In the genomic region with DNA sequence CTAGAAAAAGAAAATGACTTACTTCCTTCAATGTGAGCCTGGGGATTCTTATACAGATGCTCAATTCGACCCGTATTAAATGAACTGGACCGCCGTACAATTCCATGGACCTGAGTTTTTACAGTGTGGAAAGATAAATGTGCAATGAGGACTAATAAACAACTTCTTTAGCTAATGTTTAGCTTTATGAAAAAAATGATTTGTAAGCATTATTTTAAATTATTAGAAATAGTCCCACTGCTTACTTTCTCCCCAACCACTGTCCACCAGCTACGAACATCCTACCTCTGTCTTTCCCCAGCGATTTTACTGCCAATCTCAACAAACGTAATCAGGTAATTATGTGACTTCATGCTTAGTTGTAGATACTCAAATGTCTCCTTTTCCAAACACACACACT, we compare ENCODE assay signal across 21 cellular contexts.
A peak's percentile ranks its signal among the peaks of the same experiment; 100 is the strongest.
DNase-seq lines count a peak whose midpoint lies in the region; ATAC-seq, FAIRE-seq and TF ChIP-seq lines count a peak whose summit lies in the region.
"Had no signal": no experiment of that assay in that cellular context is flagged by ENCODE, and none has a peak within 500 bp of the region (broad histone marks: within the 10 kb centered on the region; RNA-seq: fewer than 3 reads in every experiment).

No MANE protein-coding gene starts in this region.

- no peak for TF ChIP-seq CTCF in A549 (IDR thresholded peaks at IDR 0.05)
- no peak for TF ChIP-seq CTCF in IMR-90 (conservative IDR thresholded peaks at IDR 0.05; ENCODE audit: low read depth, low read length)
- no peak for TF ChIP-seq CTCF in chondrocyte (IDR thresholded peaks at IDR 0.05)
- TF ChIP-seq CTCF in thoracic aorta (IDR thresholded peaks at IDR 0.05), result no peak

- TF ChIP-seq POLR2A in A549 (IDR thresholded peaks at IDR 0.05; ENCODE audit: low read length), result no peak
- TF ChIP-seq POLR2A in IMR-90 (IDR thresholded peaks at IDR 0.05; ENCODE audit: low read depth, low read length), result no peak

- no peak overlapping the region for H2BK5ac ChIP-seq in IMR-90 (ENCODE audit: low read depth, low read length, poor library complexity, severe bottlenecking)

- H4K8ac ChIP-seq in IMR-90 (ENCODE audit: low read depth in 2 of 2, low read length in 2 of 2), result no peak overlapping the region

- no peaks in the 10 kb centered on the region for H3K9me3 ChIP-seq in A549
- H3K9me3 ChIP-seq in IMR-90 (ENCODE audit: control insufficient read depth, insufficient read depth, low read length), result no peaks in the 10 kb centered on the region
- no peaks in the 10 kb centered on the region for H3K9me3 ChIP-seq in thoracic aorta

- H3K4me1 ChIP-seq in A549 (no peaks in the 10 kb centered on the region), IMR-90 (ENCODE audit: control insufficient read depth, insufficient read depth, low read length) (peaks cover 2% of the 10 kb centered on the region; the same call in 1 of the 2 replicates), thoracic aorta (ENCODE audit: control insufficient read depth in 1 of 2, low read depth in 2 of 2) (peaks cover 2 to 11% of the 10 kb centered on the region in 2 donors)
- H3K4me1 ChIP-seq: Caco-2 had no signal

- H3K27ac Mint-ChIP-seq in chondrocyte (ENCODE audit: unreplicated experiment), result peak overlapping the region; percentile 14
- H3K27ac Mint-ChIP-seq: CD8-positive, alpha-beta T cell had no signal

- H4K91ac ChIP-seq in IMR-90 (ENCODE audit: insufficient read depth, low read depth, low read length), result no peak overlapping the region

- H2AFZ ChIP-seq in IMR-90 (replicated peaks; ENCODE audit: low read length, poor library complexity), result no peak overlapping the region
- H2AFZ ChIP-seq: GM23248 had no signal

- TF ChIP-seq RAD21 in A549 (conservative IDR thresholded peaks at IDR 0.05 in 1 of 2, IDR thresholded peaks at IDR 0.05 in 1 of 2) (no peak), IMR-90 (IDR thresholded peaks at IDR 0.05; ENCODE audit: low read length) (no peak)

- 90% methylated on average over 7 of the region's 7 CpGs for WGBS in A549 (ENCODE audit: missing lambda C conversion rate)
- no CpG with 5 or more reads among the region's 7 CpGs for WGBS in IMR-90 (ENCODE audit: extremely low coverage in 2 of 2, insufficient read length in 1 of 2), 2 experiments

- H3K18ac ChIP-seq in IMR-90 (ENCODE audit: low read depth, low read length), result no peak overlapping the region

- TF ChIP-seq EP300 in A549 (IDR thresholded peaks at IDR 0.05), result no peak

- H3K4me3 ChIP-seq in A549 (no peak overlapping the region), IMR-90 (ENCODE audit: insufficient read depth, low read depth, low read length) (no peak overlapping the region), thoracic aorta (no peak overlapping the region)
- H3K4me3 ChIP-seq: GM12878, GM23248 had no signal

- peaks cover 22% of the 10 kb centered on the region for H3K4me1 Mint-ChIP-seq in chondrocyte (ENCODE audit: low read depth)

- no peak overlapping the region for H3K4ac ChIP-seq in IMR-90 (ENCODE audit: low read depth, low read length)

- H3K9ac ChIP-seq in IMR-90 (ENCODE audit: low read depth, low read length), result no peak overlapping the region
- H3K9ac ChIP-seq: GM23248 had no signal

- H3K23ac ChIP-seq in IMR-90 (ENCODE audit: low read depth, low read length), result no peak overlapping the region

- intact Hi-C loops in IMR-90 (cut with micrococcal nuclease), result loop anchor here (5.0 kb wide), 1 partner anchor 580 kb away; no protein-coding TSS in a partner anchor

- H3K27me3 Mint-ChIP-seq in chondrocyte (ENCODE audit: low read depth), result no peaks in the 10 kb centered on the region

- H2AK5ac ChIP-seq in IMR-90 (ENCODE audit: low read depth, low read length), result no peak overlapping the region

- no peak overlapping the region for H2BK20ac ChIP-seq in IMR-90 (ENCODE audit: low read depth, low read length)

- dilution Hi-C loops in IMR-90 (cut with HindIII; ENCODE audit: low sequenced_read_pairs, unreplicated experiment), result no loop called here

- H3K27ac ChIP-seq in A549 (no peak overlapping the region), IMR-90 (ENCODE audit: insufficient read depth, low read length) (no peak overlapping the region), thoracic aorta (peak overlapping the region; percentile 58 to 74)
- H3K27ac ChIP-seq: GM23248 had no signal

- H2AK9ac ChIP-seq in IMR-90 (replicated peaks; ENCODE audit: low read depth, low read length, poor library complexity), result no peak overlapping the region

- peaks cover 3% of the 10 kb centered on the region for H3K36me3 Mint-ChIP-seq in chondrocyte (ENCODE audit: low read depth)

- H4K5ac ChIP-seq in IMR-90 (ENCODE audit: low read depth, low read length), result no peak overlapping the region

- H3K56ac ChIP-seq in IMR-90 (ENCODE audit: extremely low read depth, insufficient read depth, low read length), result no peak overlapping the region

- no peaks in the 10 kb centered on the region for H3K9me3 Mint-ChIP-seq in chondrocyte (ENCODE audit: low read depth)
- H3K9me3 Mint-ChIP-seq: CD8-positive, alpha-beta T cell; H9 had no signal

- FAIRE-seq in A549 (lab: Jason Lieb, UNC), result no peak
- FAIRE-seq: G401.6, GM19239, H1 had no signal

- POLR2A ChIA-PET in A549 (lab: Yijun Ruan, JAX) (no interaction called here), IMR-90 (lab: Charles Lee; ENCODE audit: unreplicated experiment) (no interaction called here)

- no peak overlapping the region for H3K14ac ChIP-seq in IMR-90 (replicated peaks; ENCODE audit: low read depth, low read length)

- no peak overlapping the region for H2BK15ac ChIP-seq in IMR-90 (ENCODE audit: low read depth, low read length)

- no peak overlapping the region for H3K4me3 Mint-ChIP-seq in chondrocyte (ENCODE audit: unreplicated experiment)
- H3K4me3 Mint-ChIP-seq: CD8-positive, alpha-beta T cell; H9 had no signal

- no peaks in the 10 kb centered on the region for H3K36me3 ChIP-seq in IMR-90 (ENCODE audit: control insufficient read depth, insufficient read depth, low read length)
- H3K36me3 ChIP-seq in thoracic aorta, result no peaks in the 10 kb centered on the region

- in situ Hi-C loops in IMR-90 (cut with MboI; ENCODE audit: low sequenced_read_pairs), result loop anchor here (25.0 kb wide), 1 partner anchor 520 kb away; no protein-coding TSS in a partner anchor

- no peak overlapping the region for H3K4me2 ChIP-seq in A549
- no peak overlapping the region for H3K4me2 ChIP-seq in IMR-90 (ENCODE audit: low read depth, low read length)

- no peak for ATAC-seq in A549
- ATAC-seq in IMR-90 (ENCODE audit: low read depth), result no peak
- ATAC-seq in thoracic aorta (ENCODE audit: insufficient number of reproducible peaks, low FRiP score, low read depth), result no peak
- no peak for ATAC-seq in HG03432 (IDR thresholded peaks at IDR 0.05; ENCODE audit: unreplicated experiment)
- ATAC-seq in HG03097 (IDR thresholded peaks at IDR 0.05; ENCODE audit: low FRiP score, unreplicated experiment), result no peak
- ATAC-seq: CD8-positive, alpha-beta T cell; GM12878; HCT116 had no signal

- H3K79me1 ChIP-seq in IMR-90 (ENCODE audit: low read depth in 1 of 2, low read length in 2 of 2), result no peaks in the 10 kb centered on the region

- H3K9me1 ChIP-seq in IMR-90 (ENCODE audit: insufficient read depth, low read length), result peaks cover 2% of the 10 kb centered on the region; the same call in 1 of the 2 replicates

- DNase-seq in A549 (ENCODE audit: low read depth in 1 of 2, low spot score in 1 of 2), result no peak
- DNase-seq in IMR-90, result no peak
- DNase-seq in chondrocyte (ENCODE audit: low spot score), result no peak
- no peak for DNase-seq in thoracic aorta (ENCODE audit: low spot score)
- DNase-seq in NCI-H2029 (lab: John Stamatoyannopoulos, UW), result no peak
- DNase-seq in activated CD8-positive, alpha-beta memory T cell treated with anti-CD3 and anti-CD28 coated beads, Interleukin-2, amount 50 U/mL, for 4 hours, result no peak
- DNase-seq: 8988T; C1 segment of cervical spinal cord; Caco-2; CD8-positive, alpha-beta T cell; DMS153; DND-41; GM23248; H9 had no signal

- CTCF ChIA-PET in A549 (lab: Yijun Ruan, JAX), result no interaction called here
- CTCF ChIA-PET in IMR-90 (lab: Yijun Ruan, JAX), result no interaction called here

- no peaks in the 10 kb centered on the region for H3K27me3 ChIP-seq in IMR-90 (ENCODE audit: control insufficient read depth, insufficient read depth, low read length)
- no peaks in the 10 kb centered on the region for H3K27me3 ChIP-seq in thoracic aorta (replicated peaks; ENCODE audit: insufficient read depth)

- H4K20me1 ChIP-seq in IMR-90 (ENCODE audit: insufficient read depth, low read length), result no peaks in the 10 kb centered on the region

- BruUV-seq in IMR-90 (replicated peaks; lab: Mats Ljungman, UMichigan), result no TSS peak

- no peak overlapping the region for H2BK120ac ChIP-seq in IMR-90 (ENCODE audit: low read depth, low read length)

TF ChIP-seq in A549, 52 proteins besides CTCF, POLR2A, EP300 and RAD21:
- peak; percentile 52 for TF ChIP-seq MAFK (IDR thresholded peaks at IDR 0.05; ENCODE audit: partially characterized antibody)
- TF ChIP-seq FOSL2 (IDR thresholded peaks at IDR 0.05), result no peak
- TF ChIP-seq FOSL2 (CRISPR knock-in tag; IDR thresholded peaks at IDR 0.05), result no peak

TF ChIP-seq in IMR-90, 13 proteins besides CTCF, POLR2A, EP300 and RAD21:
- TF ChIP-seq BHLHE40 (IDR thresholded peaks at IDR 0.05; ENCODE audit: low read depth, low read length) (no peak), MAFK (IDR thresholded peaks at IDR 0.05; ENCODE audit: low read depth, low read length) (peak; percentile 48)
TF ChIP-seq in IMR-90: peak in this region for 1.

Comparison
In these comparisons a context has a peak if more than half of its experiments do, and no peak if none do; other contexts are left out.
1. H3K27ac ChIP-seq: peak in thoracic aorta (2 of 2); none in A549 (0 of 2) and IMR-90 (single experiment).